Comparison of ENCODE assay signal across 8 cellular contexts in the genomic region with DNA sequence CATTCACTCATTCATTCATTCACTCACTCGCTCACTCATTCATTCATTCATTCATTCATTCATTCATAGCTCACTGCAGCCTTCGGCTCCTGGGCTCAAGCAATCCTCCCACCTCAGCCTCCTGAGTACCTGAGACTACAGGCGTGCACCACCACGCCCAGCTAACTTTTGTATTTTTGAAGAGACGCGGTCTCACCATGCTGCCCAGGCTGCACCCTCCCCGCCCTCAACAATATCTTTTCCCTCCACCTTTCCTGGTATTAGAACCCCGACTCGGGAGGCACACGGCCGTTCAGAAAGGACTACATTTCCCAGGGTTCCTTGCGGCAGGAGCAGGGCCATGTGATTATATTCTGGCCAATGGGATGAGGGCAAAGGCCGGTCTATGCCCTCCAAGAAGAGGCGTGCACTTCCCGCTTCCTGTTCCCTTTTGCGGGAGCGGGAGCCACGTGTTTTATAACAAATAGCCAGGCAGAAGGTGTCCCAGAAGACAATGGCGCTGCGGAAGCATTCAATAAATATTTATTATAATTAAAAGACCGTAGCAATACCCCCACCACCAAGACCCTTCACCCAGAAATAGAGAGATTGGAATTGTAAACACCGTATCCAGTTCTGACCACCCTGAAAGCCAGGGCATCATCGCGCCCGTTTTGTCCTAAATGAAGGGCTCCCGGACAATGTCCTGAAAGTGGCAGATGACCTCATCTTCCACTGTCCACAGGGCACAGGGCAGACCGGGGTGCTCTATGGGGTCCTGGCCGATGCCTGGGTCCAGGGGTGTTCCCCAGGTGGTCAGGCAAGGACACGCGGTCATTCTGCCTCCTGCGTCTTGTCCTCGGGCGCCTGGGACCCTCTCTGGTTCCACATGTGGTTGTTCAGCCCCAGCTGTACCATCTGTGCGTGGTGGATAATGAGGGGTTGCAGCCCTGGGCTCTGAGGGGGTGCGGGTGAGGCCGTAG. TPM values are rescaled to one million over a fixed set of nuclear protein-coding genes. Genes with fewer than 3 reads are reported as not detected.
DNase-seq lines count a peak whose midpoint lies in the region; ATAC-seq, FAIRE-seq and TF ChIP-seq lines count a peak whose summit lies in the region.

No MANE protein-coding gene starts in this region.

- peak overlapping the region; percentile 83 for H3K27ac Mint-ChIP-seq in type B pancreatic cell

- FAIRE-seq in GM18507 (lab: Jason Lieb, UNC), result peak; percentile 91

- no peaks in the 10 kb centered on the region for H3K9me3 ChIP-seq in adipocyte (ENCODE audit: control insufficient read depth, low read length)

- peak overlapping the region; percentile 70 for H3K4me3 ChIP-seq in adipocyte (ENCODE audit: low read length)

- intact Hi-C loops in cardiac septum (cut with DNase I), result no loop called here
- intact Hi-C loops in posterior cingulate gyrus (cut with DNase I), result no loop called here

- peaks cover 26% of the 10 kb centered on the region for H3K4me1 ChIP-seq in adipocyte (ENCODE audit: control insufficient read depth, insufficient read depth, low read length)

- no peaks in the 10 kb centered on the region for H3K27me3 Mint-ChIP-seq in type B pancreatic cell

- peaks cover 5% of the 10 kb centered on the region for H3K9me3 Mint-ChIP-seq in type B pancreatic cell

- no peak for ATAC-seq in GM21367 (IDR thresholded peaks at IDR 0.05; ENCODE audit: unreplicated experiment)

- H3K36me3 ChIP-seq in adipocyte (ENCODE audit: control insufficient read depth, insufficient read depth, low read length, severe bottlenecking), result peaks cover 24% of the 10 kb centered on the region

- H3K9ac ChIP-seq in adipocyte (ENCODE audit: low read length), result peak overlapping the region; percentile 65

- no peak for TF ChIP-seq CTCF in type B pancreatic cell (conservative IDR thresholded peaks at IDR 0.05)

- H3K27me3 ChIP-seq in adipocyte (replicated peaks; ENCODE audit: control insufficient read depth, insufficient read depth, low read length), result no peaks in the 10 kb centered on the region

- DNase-seq in GM18507 (ENCODE audit: extremely low spot score, insufficient read length, low read depth) (peak; percentile 77), NCI-H146 treated with DMSO at 0.1 percent for 48 hours (lab: John Stamatoyannopoulos, UW; ENCODE audit: unreplicated experiment) (peak; percentile 25), T follicular helper cell (ENCODE audit: low read depth) (peak; percentile 68), adipocyte (ENCODE audit: low read depth) (peak; percentile 96), cardiac septum (ENCODE audit: low spot score) (peak; percentile 94), posterior cingulate gyrus (peak; percentile 84 to 98 (median 92)), type B pancreatic cell (ENCODE audit: extremely low spot score, unreplicated experiment) (peak; percentile 86)

- H3K4me3 Mint-ChIP-seq in type B pancreatic cell, result peak overlapping the region; percentile 82

- H3K36me3 Mint-ChIP-seq in type B pancreatic cell, result peaks cover 8% of the 10 kb centered on the region

- H3K4me1 Mint-ChIP-seq in type B pancreatic cell (ENCODE audit: unreplicated experiment), result peaks cover 12% of the 10 kb centered on the region

RNA-seq across cellular contexts. Expression of a gene that starts 15.8 kb away (rescaled TPM):
- total RNA-seq in cardiac septum (6.3 TPM), type B pancreatic cell (ENCODE audit: low replicate concordance) (8.3 and 20.5 TPM in 2 replicates)

RNA-seq across cellular contexts. Expression of a gene that starts 24.2 kb away (rescaled TPM):
- total RNA-seq in cardiac septum, result 33.2 TPM
- total RNA-seq in type B pancreatic cell (ENCODE audit: low replicate concordance), result 13.3 and 13.7 TPM in 2 replicates

RNA-seq across cellular contexts. Expression of a gene that starts 51.8 kb away (rescaled TPM):
- total RNA-seq in cardiac septum, result 21.7 TPM
- total RNA-seq in type B pancreatic cell (ENCODE audit: low replicate concordance), result 53.9 and 77.4 TPM in 2 replicates

Comparison
In these comparisons a context has a peak if more than half of its experiments do, and no peak if none do; other contexts are left out.
1. DNase-seq: peak in every context shown above with its lines; median percentile 96 in adipocyte; 94 in cardiac septum; 92 in posterior cingulate gyrus; 86 in type B pancreatic cell; 77 in GM18507; 68 in T follicular helper cell; 25 in NCI-H146 treated with DMSO at 0.1 percent for 48 hours.